Comparison of ENCODE assay signal across 10 cellular contexts in the genomic region with DNA sequence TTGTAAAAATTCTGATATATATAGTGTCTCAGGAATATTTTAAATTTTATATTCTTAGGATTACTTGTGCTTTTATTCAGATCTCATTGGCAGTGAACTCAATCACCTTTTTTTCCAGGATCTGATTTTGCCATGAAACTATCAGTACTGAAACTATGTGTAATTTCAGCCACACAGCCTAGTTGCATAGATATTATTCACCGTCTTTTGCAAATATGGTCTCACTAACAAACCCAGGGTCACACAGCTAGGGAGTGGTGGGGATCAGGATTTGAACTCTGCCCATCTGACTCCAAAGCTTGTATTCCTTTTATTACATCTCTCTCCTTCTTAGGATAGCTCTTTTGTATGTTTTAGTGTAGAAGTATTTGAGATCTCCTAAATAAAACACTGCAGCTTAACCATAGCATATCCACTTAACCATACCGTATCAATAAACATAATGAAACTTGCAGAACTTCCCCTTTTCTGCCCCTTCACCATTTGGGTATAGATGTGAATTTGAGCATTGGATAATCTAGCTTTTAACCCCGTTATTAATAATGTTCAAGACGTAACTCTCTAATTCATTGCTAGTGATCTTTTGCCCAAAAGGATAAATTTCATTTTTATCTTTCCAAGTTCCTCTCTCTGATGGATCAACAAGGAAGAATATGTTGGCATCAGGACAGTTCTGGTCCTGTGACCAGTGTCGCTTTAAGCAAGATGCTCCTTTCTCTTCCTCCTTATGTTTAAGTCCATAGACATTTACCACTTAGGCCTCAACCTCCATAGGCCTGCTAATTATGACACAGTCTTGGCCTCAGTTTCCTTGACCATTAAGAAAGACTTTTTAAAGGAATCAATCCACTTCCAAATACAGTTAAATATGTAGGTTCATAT.
A peak's percentile ranks its signal among the peaks of the same experiment; 100 is the strongest.
DNase-seq lines count a peak whose midpoint lies in the region; ATAC-seq and TF ChIP-seq lines count a peak whose summit lies in the region.
"Had no signal": no experiment of that assay in that cellular context is flagged by ENCODE, and none has a peak within 500 bp of the region (broad histone marks: within the 10 kb centered on the region; RNA-seq: fewer than 3 reads in every experiment).

No MANE protein-coding gene starts in this region.

- TF ChIP-seq CTCF in psoas muscle (IDR thresholded peaks at IDR 0.05), result no peak
- TF ChIP-seq CTCF in tibial nerve (IDR thresholded peaks at IDR 0.05), result no peak

- H2AK5ac ChIP-seq in mesenchymal stem cell (ENCODE audit: low read length, severe bottlenecking), result no peak overlapping the region

- no peaks in the 10 kb centered on the region for H3K36me3 ChIP-seq in mesenchymal stem cell (ENCODE audit: control insufficient read depth in 1 of 2, insufficient read depth in 2 of 2, low read depth in 1 of 2, low read length in 2 of 2)
- H3K36me3 ChIP-seq in psoas muscle (ENCODE audit: insufficient read depth in 1 of 2, low read depth in 1 of 2), result no peaks in the 10 kb centered on the region
- H3K36me3 ChIP-seq in tibial nerve, result no peaks in the 10 kb centered on the region

- H3K9ac ChIP-seq in mesenchymal stem cell (ENCODE audit: low read length), result peak overlapping the region; percentile 37

- H3K4me3 ChIP-seq in mesenchymal stem cell (ENCODE audit: insufficient read depth in 1 of 2, low read depth in 1 of 2, low read length in 2 of 2) (no peak overlapping the region), psoas muscle (no peak overlapping the region), tibial nerve (no peak overlapping the region)
- H3K4me3 ChIP-seq: K562 had no signal

- intact Hi-C loops in psoas muscle (cut with DNase I) (loop anchor here (5.0 to 10.0 kb wide), 5 partner anchors 173 to 443 kb away; no protein-coding TSS in a partner anchor), head of caudate nucleus (cut with DNase I) (loop anchor here (5.0 to 10.0 kb wide), 3 partner anchors 75 to 320 kb away; a partner anchor contains a TSS)

- 98% methylated on average over 4 of the region's 5 CpGs for WGBS in mesenchymal stem cell
- 69 to 83% (median 71%) methylated on average over 5 of the region's 5 CpGs for WGBS in psoas muscle, 3 donors
- 66 to 78% methylated on average over 5 of the region's 5 CpGs for WGBS in tibial nerve, 2 donors

- H2BK120ac ChIP-seq in mesenchymal stem cell (ENCODE audit: low read depth, low read length), result peak overlapping the region; percentile 73

- DNase-seq in mesenchymal stem cell (no peak), psoas muscle (no peak), head of caudate nucleus (no peak), tibial nerve (ENCODE audit: low spot score in 2 of 2) (no peak)
- DNase-seq: DMS153 had no signal

- H3K27ac ChIP-seq in mesenchymal stem cell (ENCODE audit: low read length, poor library complexity, severe bottlenecking), result no peak overlapping the region
- H3K27ac ChIP-seq in psoas muscle, result no peak overlapping the region
- H3K27ac ChIP-seq in tibial nerve, result peak overlapping the region in 2 of 4 donors; percentile 19 to 24

- no peak overlapping the region for H3K4ac ChIP-seq in mesenchymal stem cell (ENCODE audit: low read depth in 1 of 2, low read length in 2 of 2)

- no peak for TF ChIP-seq POLR2A in GM18505 (IDR thresholded peaks at IDR 0.05; ENCODE audit: borderline replicate concordance, extremely low read depth, insufficient read depth, insufficient read length)
- TF ChIP-seq POLR2A in tibial nerve (IDR thresholded peaks at IDR 0.05), result no peak

- H2AFZ ChIP-seq in mesenchymal stem cell (ENCODE audit: low read depth, low read length), result no peak overlapping the region

- no peak overlapping the region for H2BK5ac ChIP-seq in mesenchymal stem cell (ENCODE audit: low read depth, low read length, poor library complexity, severe bottlenecking)

- H3K18ac ChIP-seq in mesenchymal stem cell (ENCODE audit: low read depth in 1 of 2, low read length in 2 of 2), result peak overlapping the region in 1 of 2 experiments; percentile 43

- H3K23ac ChIP-seq in mesenchymal stem cell (ENCODE audit: low read length in 2 of 2), result no peak overlapping the region

- peaks cover 14% of the 10 kb centered on the region for H3K79me1 ChIP-seq in mesenchymal stem cell (replicated peaks; ENCODE audit: low read length, poor library complexity, severe bottlenecking)

- no peak overlapping the region for H2BK12ac ChIP-seq in mesenchymal stem cell (ENCODE audit: low read length in 2 of 2)

- H2BK15ac ChIP-seq in mesenchymal stem cell (ENCODE audit: low read depth, poor library complexity, severe bottlenecking), result no peak overlapping the region

- peak; percentile 45 for ATAC-seq in GM18505 (IDR thresholded peaks at IDR 0.05; ENCODE audit: unreplicated experiment)
- peak; percentile 38 for ATAC-seq in GM21447 (IDR thresholded peaks at IDR 0.05; ENCODE audit: unreplicated experiment)
- ATAC-seq in HG03460 (IDR thresholded peaks at IDR 0.05; ENCODE audit: unreplicated experiment), result peak; percentile 31
- ATAC-seq in psoas muscle, result no peak
- ATAC-seq in HG03469 (IDR thresholded peaks at IDR 0.05; ENCODE audit: unreplicated experiment), result no peak
- ATAC-seq: K562 had no signal

- H3K4me2 ChIP-seq in mesenchymal stem cell (ENCODE audit: low read length, poor library complexity, severe bottlenecking), result no peak overlapping the region

- no peak overlapping the region for H4K91ac ChIP-seq in mesenchymal stem cell (ENCODE audit: low read length)

- no peak overlapping the region for H3K14ac ChIP-seq in mesenchymal stem cell (ENCODE audit: low read length in 2 of 2)

- TF ChIP-seq EP300 in tibial nerve (IDR thresholded peaks at IDR 0.05), result no peak

- H3K27me3 ChIP-seq in mesenchymal stem cell (ENCODE audit: control insufficient read depth in 1 of 2, insufficient read depth in 1 of 2, low read length in 2 of 2) (no peaks in the 10 kb centered on the region), psoas muscle (ENCODE audit: insufficient read depth in 3 of 3, low read length in 2 of 3) (no peaks in the 10 kb centered on the region), tibial nerve (no peaks in the 10 kb centered on the region)

- H3K4me1 ChIP-seq in mesenchymal stem cell (ENCODE audit: control insufficient read depth, insufficient read depth, low read depth, low read length) (peaks cover 7% of the 10 kb centered on the region), psoas muscle (peaks cover 75% of the 10 kb centered on the region), tibial nerve (peaks cover 0 to 83% (median 28%) of the 10 kb centered on the region in 4 donors)

- H4K8ac ChIP-seq in mesenchymal stem cell (ENCODE audit: low read length), result peak overlapping the region; percentile 41

- H3K9me3 ChIP-seq in mesenchymal stem cell (ENCODE audit: control insufficient read depth, low read length) (no peaks in the 10 kb centered on the region), psoas muscle (no peaks in the 10 kb centered on the region), tibial nerve (no peaks in the 10 kb centered on the region)

Comparison
In these comparisons a context has a peak if more than half of its experiments do, and no peak if none do; other contexts are left out.
1. ATAC-seq: peak in GM18505 (single experiment), GM21447 (single experiment) and HG03460 (single experiment); none in psoas muscle (0 of 4) and HG03469 (single experiment).